In the genomic region with DNA sequence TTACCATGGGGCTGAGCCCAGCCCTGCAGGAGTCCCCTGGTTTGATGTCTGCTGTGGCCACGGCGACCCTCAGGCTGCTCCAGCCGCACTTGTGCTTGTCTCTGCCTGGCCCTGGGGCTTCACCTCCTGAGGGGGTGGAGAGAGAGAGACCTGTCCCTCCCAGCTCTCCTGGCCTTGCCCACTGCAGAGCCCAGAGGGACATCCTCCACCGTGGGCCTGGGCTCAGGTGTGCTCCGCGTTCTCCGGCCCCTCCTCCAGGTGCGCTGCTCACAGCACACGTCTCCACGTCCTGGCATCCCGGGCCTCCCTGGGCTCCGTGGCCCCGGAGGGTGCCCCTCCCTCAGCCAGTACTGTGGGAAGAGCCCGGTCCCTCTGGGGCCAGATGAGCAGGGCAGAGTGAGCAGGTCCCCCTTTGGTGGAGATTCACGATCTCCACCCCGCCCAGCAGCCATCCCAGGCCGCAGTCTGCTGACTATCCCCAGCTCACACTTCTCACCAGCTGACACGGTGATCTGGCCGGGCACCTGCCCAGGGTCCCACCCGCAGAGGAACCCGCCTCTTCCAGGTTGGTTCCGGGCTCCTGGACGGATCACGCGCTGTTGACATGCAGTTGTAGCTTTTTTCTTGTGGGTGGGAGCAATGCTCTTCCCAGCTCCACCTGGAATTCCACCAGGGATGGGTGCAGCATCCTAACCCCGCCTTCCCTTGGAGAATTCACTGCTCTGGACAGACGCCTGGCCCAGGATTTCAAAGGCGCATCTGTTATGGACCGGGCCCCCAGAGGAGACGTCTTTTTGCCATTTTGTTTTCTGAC, we compare ENCODE assay signal across 12 cellular contexts. TPM values are rescaled to one million over a fixed set of nuclear protein-coding genes. Genes with fewer than 3 reads are reported as not detected.
DNase-seq lines count a peak whose midpoint lies in the region; ATAC-seq and TF ChIP-seq lines count a peak whose summit lies in the region.
"Had no signal": no experiment of that assay in that cellular context is flagged by ENCODE, and none has a peak within 500 bp of the region (broad histone marks: within the 10 kb centered on the region; RNA-seq: fewer than 3 reads in every experiment).

No MANE protein-coding gene starts in this region.

- TF ChIP-seq CTCF in PC-3 (conservative IDR thresholded peaks at IDR 0.05; ENCODE audit: low read depth, low read length) (no peak), left ventricle myocardium inferior (IDR thresholded peaks at IDR 0.05; ENCODE audit: borderline replicate concordance) (no peak), ovary (IDR thresholded peaks at IDR 0.05) (no peak)

- H3K4me1 ChIP-seq in PC-3 (ENCODE audit: insufficient read depth, low read length) (peaks cover 25% of the 10 kb centered on the region), left ventricle myocardium inferior (peaks cover 13% of the 10 kb centered on the region), ovary (ENCODE audit: insufficient read depth) (peaks cover 13% of the 10 kb centered on the region)

- H3K79me2 ChIP-seq in PC-3 (ENCODE audit: low read length) = no peaks in the 10 kb centered on the region

- intact Hi-C loops in PC-3 (cut with micrococcal nuclease) = loop anchor here (1.0 kb wide), 1 partner anchor 35 kb away; no protein-coding TSS in a partner anchor
- intact Hi-C loops in left ventricle myocardium inferior (cut with micrococcal nuclease) = no loop called here
- intact Hi-C loops in ovary (cut with DNase I) = no loop called here

- H3K4me3 ChIP-seq in PC-3 (ENCODE audit: low read length) (peak overlapping the region; percentile 48), left ventricle myocardium inferior (no peak overlapping the region), ovary (no peak overlapping the region)
- H3K4me3 ChIP-seq: SK-N-MC, suprapubic skin had no signal

- BruUV-seq in PC-3 (replicated peaks; lab: Mats Ljungman, UMichigan) = TSS peak; percentile 77

- H3K9me3 ChIP-seq in PC-3 (ENCODE audit: low read length) (no peaks in the 10 kb centered on the region), left ventricle myocardium inferior (replicated peaks) (no peaks in the 10 kb centered on the region), ovary (no peaks in the 10 kb centered on the region)
- H3K9me3 ChIP-seq: suprapubic skin had no signal

- peak overlapping the region; percentile 74 for H2AFZ ChIP-seq in PC-3 (ENCODE audit: low read length)

- H3F3A ChIP-seq in PC-3 (ENCODE audit: low read length, unreplicated experiment) = no peaks in the 10 kb centered on the region

- WGBS in ovary, 3 donors = 83 to 92% (median 87%) methylated on average over 30 of the region's 30 CpGs

- no peak for TF ChIP-seq POLR2A in ovary (IDR thresholded peaks at IDR 0.05)

- H3K27me3 ChIP-seq in PC-3 (ENCODE audit: low read length) (no peaks in the 10 kb centered on the region), left ventricle myocardium inferior (ENCODE audit: low read depth) (no peaks in the 10 kb centered on the region), ovary (no peaks in the 10 kb centered on the region)

- no peaks in the 10 kb centered on the region for H4K20me1 ChIP-seq in PC-3 (ENCODE audit: low read length)

- TF ChIP-seq EP300 in ovary (IDR thresholded peaks at IDR 0.05) = no peak

- CTCF ChIA-PET in PC-3 (lab: Charles Lee) = interaction anchor here (1.0 kb wide), 1 partner anchor 98 kb away, joined by 4 read pairs; no protein-coding TSS in a partner anchor

- DNase-seq in G401 (ENCODE audit: low spot score) (peak; percentile 28), PC-3 (peak; percentile 66), left ventricle myocardium inferior (peak; percentile 11), ovary (peak in 4 of 5 donors; percentile 13 to 45 (median 40)), NCI-H774 (lab: John Stamatoyannopoulos, UW) (no peak), NCI-H1092 treated with DMSO at 0.1 percent for 48 hours (lab: John Stamatoyannopoulos, UW) (no peak), NCI-H524 (lab: John Stamatoyannopoulos, UW) (no peak)
- DNase-seq: activated CD8-positive, alpha-beta memory T cell treated with anti-CD3 and anti-CD28 coated beads for 24 hours; stimulated activated CD4-positive, alpha-beta T cell treated with anti-CD3 and anti-CD28 coated beads, Interleukin-2, amount 100 ng/mL, for 48 hours had no signal

- H3K9me2 ChIP-seq in PC-3 (replicated peaks; ENCODE audit: low read length) = no peaks in the 10 kb centered on the region

- H3K9ac ChIP-seq in PC-3 (ENCODE audit: low read length) = peak overlapping the region; percentile 15

- H3K27ac ChIP-seq in PC-3 (ENCODE audit: low read length) = peak overlapping the region; percentile 71
- no peak overlapping the region for H3K27ac ChIP-seq in left ventricle myocardium inferior (replicated peaks)
- no peak overlapping the region for H3K27ac ChIP-seq in ovary
- H3K27ac ChIP-seq: SK-N-MC, suprapubic skin had no signal

- H3K36me3 ChIP-seq in PC-3 (ENCODE audit: low read depth, low read length) = no peaks in the 10 kb centered on the region
- no peaks in the 10 kb centered on the region for H3K36me3 ChIP-seq in left ventricle myocardium inferior
- H3K36me3 ChIP-seq in ovary = no peaks in the 10 kb centered on the region
- H3K36me3 ChIP-seq: suprapubic skin had no signal

- in situ Hi-C loops in G401 (cut with HindIII; ENCODE audit: low sequenced_read_pairs) = no loop called here

- POLR2A ChIA-PET in PC-3 (lab: Charles Lee; ENCODE audit: unreplicated experiment) = interaction anchor here (0.5 to 0.7 kb wide), 2 partner anchors 77 to 101 kb away, joined by 3 to 4 read pairs; no protein-coding TSS in a partner anchor

- peak overlapping the region; percentile 82 for H3K4me2 ChIP-seq in PC-3 (ENCODE audit: low read length)

- ATAC-seq in PC-3 = peak; percentile 78
- ATAC-seq in HG02623 (IDR thresholded peaks at IDR 0.05; ENCODE audit: unreplicated experiment) = no peak

RNA-seq across cellular contexts. Expression of a gene that starts 41.8 kb away (rescaled TPM):
- 12.6 and 25.5 TPM in 2 replicates for total RNA-seq in G401 (2014; rRNA removed; shearing (Covaris generic))
- total RNA-seq in PC-3 (2014; rRNA removed) (19.6 and 28.2 TPM in 2 replicates), left ventricle myocardium inferior (20.9 TPM), ovary (10 to 100 TPM; 26.2 to 48.2 (median 40.1) TPM)
- polyA plus RNA-seq in ovary = 10 to 100 TPM; 25.7 to 52.9 TPM

Comparison
In these comparisons a context has a peak if more than half of its experiments do, and no peak if none do; other contexts are left out.
1. DNase-seq: peak in G401 (single experiment), PC-3 (single experiment), left ventricle myocardium inferior (single experiment) and ovary (4 of 5); none in NCI-H774 (single experiment), NCI-H1092 treated with DMSO at 0.1 percent for 48 hours (single experiment) and NCI-H524 (0 of 2).